In genomic region chr11:125114518-125114917, GRCh38 we compare ENCODE assay signal across 19 cellular contexts. TPM values are rescaled to one million over a fixed set of nuclear protein-coding genes. Genes with fewer than 3 reads are reported as not detected.
A peak's percentile ranks its signal among the peaks of the same experiment; 100 is the strongest.
DNase-seq lines count a peak whose midpoint lies in the region; ATAC-seq and TF ChIP-seq lines count a peak whose summit lies in the region.
"Had no signal": no experiment of that assay in that cellular context is flagged by ENCODE, and none has a peak within 500 bp of the region (broad histone marks: within the 10 kb centered on the region; RNA-seq: fewer than 3 reads in every experiment).

No MANE protein-coding gene starts in this region.

- no peak for TF ChIP-seq POLR2A in erythroblast (IDR thresholded peaks at IDR 0.05; ENCODE audit: low read length)

- BruUV-seq in PC-3 (replicated peaks; lab: Mats Ljungman, UMichigan): no TSS peak

- H3F3A ChIP-seq in PC-3 (ENCODE audit: low read length, unreplicated experiment): no peaks in the 10 kb centered on the region

- peaks cover 7 to 16% of the 10 kb centered on the region in 2 donors for H3K9me3 Mint-ChIP-seq in activated naive CD4-positive, alpha-beta T cell treated with anti-CD3 and anti-CD28 coated beads, Interleukin-2, amount 50 U/mL, for 72 hours
- H3K9me3 Mint-ChIP-seq: activated CD4-positive, alpha-beta memory T cell treated with anti-CD3 and anti-CD28 coated beads, Interleukin-2, amount 10 ng/mL, durations not matched to agents 7 days and 5 days had no signal

- H3K9me2 ChIP-seq in PC-3 (replicated peaks; ENCODE audit: low read length): no peaks in the 10 kb centered on the region

- 0 out of 2 replicates have a peak, but pooled peaks cover 9% of the 10 kb centered on the region for H3K27me3 ChIP-seq in PC-3 (ENCODE audit: low read length)

- intact Hi-C loops in PC-3 (cut with micrococcal nuclease): no loop called here

- peaks cover 7% of the 10 kb centered on the region for H3K4me1 ChIP-seq in PC-3 (ENCODE audit: insufficient read depth, low read length)

- TF ChIP-seq CTCF in AG09309 (IDR thresholded peaks at IDR 0.05; ENCODE audit: control insufficient read depth, insufficient read depth, low read depth, low read length, missing control alignments) (peak; percentile 18), PC-3 (conservative IDR thresholded peaks at IDR 0.05; ENCODE audit: low read depth, low read length) (peak; percentile 39)

- H3K4me3 ChIP-seq in AG09309 (ENCODE audit: control insufficient read depth, low read depth, low read length) (no peak overlapping the region), PC-3 (ENCODE audit: low read length) (no peak overlapping the region)
- H3K4me3 ChIP-seq: HAP-1 had no signal

- POLR2A ChIA-PET in PC-3 (lab: Charles Lee; ENCODE audit: unreplicated experiment): interaction anchor here (0.6 kb wide), 1 partner anchor 10 kb away, joined by 4 read pairs; no protein-coding TSS in a partner anchor
- POLR2A ChIA-PET in HEK293T (lab: Yijun Ruan, JAX): interaction anchor here (0.7 kb wide), 1 partner anchor 10 kb away, joined by 3 read pairs; no protein-coding TSS in a partner anchor

- no peak overlapping the region for H3K27ac Mint-ChIP-seq in activated naive CD4-positive, alpha-beta T cell treated with anti-CD3 and anti-CD28 coated beads, Interleukin-2, amount 50 U/mL, for 72 hours
- H3K27ac Mint-ChIP-seq: activated CD4-positive, alpha-beta memory T cell treated with anti-CD3 and anti-CD28 coated beads, Interleukin-2, amount 10 ng/mL, durations not matched to agents 7 days and 5 days; brain had no signal

- no peaks in the 10 kb centered on the region for H3K9me3 ChIP-seq in PC-3 (ENCODE audit: low read length)
- H3K9me3 ChIP-seq: HAP-1 had no signal

- no peak overlapping the region for H3K9ac ChIP-seq in PC-3 (ENCODE audit: low read length)

- H3K36me3 ChIP-seq in PC-3 (ENCODE audit: low read depth, low read length): no peaks in the 10 kb centered on the region
- H3K36me3 ChIP-seq: HAP-1 had no signal

- no peak for ATAC-seq in PC-3
- no peak for ATAC-seq in activated naive CD4-positive, alpha-beta T cell treated with anti-CD3 and anti-CD28 coated beads, Interleukin-2, amount 50 U/mL, for 72 hours
- ATAC-seq in left lobe of liver: no peak

- no peak overlapping the region for H3K27ac ChIP-seq in PC-3 (ENCODE audit: low read length)
- H3K27ac ChIP-seq: HL-60, RWPE1 had no signal

- H4K20me1 ChIP-seq in PC-3 (ENCODE audit: low read length): no peaks in the 10 kb centered on the region

- no peak overlapping the region for H2AFZ ChIP-seq in PC-3 (ENCODE audit: low read length)

- no peak for DNase-seq in AG09309 (ENCODE audit: low read depth)
- peak; percentile 25 for DNase-seq in H4 (ENCODE audit: low spot score)
- no peak for DNase-seq in PC-3
- peak; percentile 29 to 39 for DNase-seq in erythroblast (lab: John Stamatoyannopoulos, UW)
- no peak for DNase-seq in activated naive CD4-positive, alpha-beta T cell treated with anti-CD3 and anti-CD28 coated beads, Interleukin-2, amount 50 U/mL, for 72 hours (ENCODE audit: low spot score in 2 of 2)
- no peak for DNase-seq in middle frontal gyrus (ENCODE audit: extremely low spot score, low spot score)
- DNase-seq in left lobe of liver (ENCODE audit: low spot score): no peak
- DNase-seq in HEK293T (ENCODE audit: extremely low spot score): no peak
- DNase-seq: activated CD4-positive, alpha-beta memory T cell treated with anti-CD3 and anti-CD28 coated beads, Interleukin-2, amount 10 ng/mL, durations not matched to agents 7 days and 5 days; activated gamma-delta T cell; head of caudate nucleus; NCI-H1092; stimulated activated CD4-positive, alpha-beta T cell treated with anti-CD3 and anti-CD28 coated beads, Interleukin-2, amount 100 ng/mL, for 48 hours had no signal

- H3K36me3 Mint-ChIP-seq in activated naive CD4-positive, alpha-beta T cell treated with anti-CD3 and anti-CD28 coated beads, Interleukin-2, amount 50 U/mL, for 72 hours: peaks cover 16 to 20% of the 10 kb centered on the region in 2 donors
- H3K36me3 Mint-ChIP-seq: brain had no signal

- H3K4me2 ChIP-seq in PC-3 (ENCODE audit: low read length): no peak overlapping the region

- CTCF ChIA-PET in PC-3 (lab: Charles Lee) (no interaction called here), HEK293T (lab: Yijun Ruan, JAX) (no interaction called here)

- peaks cover 17% of the 10 kb centered on the region for H3K79me2 ChIP-seq in PC-3 (ENCODE audit: low read length)

TF ChIP-seq in HEK293T, 16 proteins besides CTCF, POLR2A, EP300 and RAD21:
- TF ChIP-seq FOXA1 (IDR thresholded peaks at IDR 0.05): no peak
- no peak for TF ChIP-seq HDGF (IDR thresholded peaks at IDR 0.05; ENCODE audit: borderline replicate concordance)
- TF ChIP-seq ELF4 (IDR thresholded peaks at IDR 0.05): no peak
- TF ChIP-seq FOXK2 (IDR thresholded peaks at IDR 0.05): no peak
- TF ChIP-seq TARDBP (IDR thresholded peaks at IDR 0.05): no peak
- no peak for TF ChIP-seq PKNOX1 (IDR thresholded peaks at IDR 0.05)
- no peak for TF ChIP-seq ARNT (IDR thresholded peaks at IDR 0.05)
- TF ChIP-seq LEF1 (IDR thresholded peaks at IDR 0.05; ENCODE audit: borderline replicate concordance): no peak

RNA-seq across cellular contexts. Expression of gene TMEM218, which starts 3.1 kb away (rescaled TPM):
- 34.3 and 38.1 TPM in 2 replicates for total RNA-seq in H4 (2014; rRNA removed; shearing (Covaris generic))
- total RNA-seq in PC-3 (2014; rRNA removed): 33.6 and 37.0 TPM in 2 replicates
- total RNA-seq in activated naive CD4-positive, alpha-beta T cell treated with anti-CD3 and anti-CD28 coated beads, Interleukin-2, amount 50 U/mL, for 72 hours: 10 to 100 TPM; 10.1 to 10.8 TPM
- 9.3 TPM for total RNA-seq in left lobe of liver

RNA-seq across cellular contexts. Expression of gene PKNOX2, which starts 50.0 kb away (rescaled TPM):
- total RNA-seq in H4 (2014; rRNA removed; shearing (Covaris generic)): 0.04 and 0.10 TPM in 2 replicates
- total RNA-seq in PC-3 (2014; rRNA removed) (0.12 TPM in 1 of 2 replicates, not detected in the other), left lobe of liver (0.63 TPM)
- total RNA-seq in activated naive CD4-positive, alpha-beta T cell treated with anti-CD3 and anti-CD28 coated beads, Interleukin-2, amount 50 U/mL, for 72 hours: under 1 TPM in 1 of 2 donors, not detected in 1; 0.08 TPM
- total RNA-seq: activated CD4-positive, alpha-beta memory T cell treated with anti-CD3 and anti-CD28 coated beads, Interleukin-2, amount 10 ng/mL, durations not matched to agents 7 days and 5 days; NCI-H460; T-helper 2 cell treated with Interferon-gamma antibody and Interleukin-4, amounts not matched to agents 100 ng/mL and 5 ng/mL, for 36 hours had no signal

RNA-seq across cellular contexts. Expression of gene SLC37A2, which starts 51.4 kb away (rescaled TPM):
- total RNA-seq in H4 (2014; rRNA removed; shearing (Covaris generic)): 0.80 and 0.95 TPM in 2 replicates
- total RNA-seq in PC-3 (2014; rRNA removed): 9.0 and 10.2 TPM in 2 replicates
- total RNA-seq in activated naive CD4-positive, alpha-beta T cell treated with anti-CD3 and anti-CD28 coated beads, Interleukin-2, amount 50 U/mL, for 72 hours: 1 to 10 TPM in 1 of 2 donors, under 1 TPM in 1; 0.56 to 1.8 TPM
- total RNA-seq in left lobe of liver: 3.1 TPM

Comparison
In these comparisons a context has a peak if more than half of its experiments do, and no peak if none do; other contexts are left out.
1. DNase-seq: peak in H4 (single experiment) and erythroblast (2 of 2); none in AG09309 (single experiment), PC-3 (single experiment), activated naive CD4-positive, alpha-beta T cell treated with anti-CD3 and anti-CD28 coated beads, Interleukin-2, amount 50 U/mL, for 72 hours (0 of 2), middle frontal gyrus (single experiment), left lobe of liver (single experiment) and HEK293T (single experiment).